Comparison of ENCODE assay signal across 8 cellular contexts in the genomic region with DNA sequence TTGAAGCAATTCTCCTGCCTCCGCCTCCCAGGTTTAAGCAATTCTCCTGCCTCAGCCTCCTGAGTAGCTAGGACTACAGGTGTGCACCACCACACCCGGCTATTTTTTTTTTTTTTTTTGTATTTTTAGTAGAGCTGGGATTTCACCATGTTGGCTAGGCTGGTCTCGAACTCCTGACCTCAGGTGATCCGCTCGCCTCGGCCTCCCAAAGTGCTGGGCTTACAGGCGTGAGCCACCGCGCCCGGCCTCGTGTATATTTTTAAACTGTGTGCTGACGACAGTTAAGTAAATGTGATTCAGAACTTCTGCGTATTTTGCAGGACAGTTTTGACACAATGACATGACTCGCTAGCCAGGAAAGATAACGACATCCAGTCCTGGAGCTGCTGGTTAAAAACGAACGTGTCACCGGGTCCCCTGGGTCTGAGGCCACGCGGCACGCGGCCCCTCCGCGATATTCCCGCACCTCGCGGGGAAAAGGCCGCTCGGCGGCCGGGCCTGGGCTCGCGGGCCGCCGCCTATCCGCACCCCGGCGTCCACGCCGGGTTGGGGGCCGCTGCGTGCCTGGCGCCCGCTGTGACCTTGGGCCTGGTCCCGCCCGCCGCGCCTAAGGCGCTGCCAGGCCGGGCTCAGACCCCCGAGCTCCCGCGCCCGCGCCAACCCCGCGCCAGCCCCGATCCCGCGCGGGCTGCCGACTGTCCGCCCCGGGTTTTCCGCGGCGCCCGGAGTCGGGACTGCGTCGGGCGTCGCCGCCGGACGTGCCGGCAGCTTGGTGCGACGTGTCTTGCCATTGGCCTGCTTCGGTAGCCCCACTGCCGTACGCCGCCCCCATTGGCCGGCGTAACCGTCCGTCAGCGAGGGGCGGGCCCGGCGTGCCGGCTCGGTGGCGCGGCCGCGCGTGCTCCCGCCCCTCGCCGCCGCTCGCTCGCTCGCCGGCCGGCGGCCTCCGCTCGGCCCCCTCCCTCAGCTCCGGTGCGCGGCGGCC. TPM values are rescaled to one million over a fixed set of nuclear protein-coding genes. Genes with fewer than 3 reads are reported as not detected.
DNase-seq lines count a peak whose midpoint lies in the region; TF ChIP-seq lines count a peak whose summit lies in the region.

A gene (plus strand): TSS at position 907 of the 985 bp plus-strand sequence. CDS start 157 bp downstream, outside the sequence.

- no peaks in the 10 kb centered on the region for H3K27me3 Mint-ChIP-seq in nephron (ENCODE audit: low read depth)

- peaks cover 8% of the 10 kb centered on the region for H3K9me3 Mint-ChIP-seq in nephron

- DNase-seq in EL (peak; percentile 93), GOT3 (lab: John Stamatoyannopoulos, UW) (peak; percentile 86), LoVo (ENCODE audit: low spot score) (peak; percentile 95), SIG-M5 (lab: John Stamatoyannopoulos, UW) (peak; percentile 66), fibroblast of the aortic adventitia (ENCODE audit: low read depth) (peak; percentile 94)
- DNase-seq in activated effector memory CD4-positive, alpha-beta T cell treated with anti-CD3 and anti-CD28 coated beads, Interleukin-2, amount 50 U/mL, for 16 hours, result peak; percentile 98
- peak; percentile 91 for DNase-seq in stimulated activated naive CD4-positive, alpha-beta T cell treated with Interleukin-2 at 50 U/mL for 16 hours (lab: John Stamatoyannopoulos, UW)

- peak within 1 kb of the TSS; percentile 89 to 95 (median 92) for H3K27ac Mint-ChIP-seq in nephron

- H3K4me3 Mint-ChIP-seq in nephron, result peak within 1 kb of the TSS; percentile 87 to 95 (median 94)

- peak within 1 kb of the TSS; percentile 75 for H3K4me3 ChIP-seq in fibroblast of the aortic adventitia (ENCODE audit: low read depth, low read length)

- H3K36me3 Mint-ChIP-seq in nephron (ENCODE audit: low read depth), result peaks cover 3% of the 10 kb centered on the region

- peaks cover 16% of the 10 kb centered on the region for H3K4me1 Mint-ChIP-seq in nephron

- no peak for TF ChIP-seq CTCF in fibroblast of the aortic adventitia (IDR thresholded peaks at IDR 0.05; ENCODE audit: insufficient read depth, low read length)
- TF ChIP-seq CTCF in nephron (IDR thresholded peaks at IDR 0.05; ENCODE audit: unreplicated experiment in 3 of 3), result no peak

RNA-seq across cellular contexts. Expression of the gene that starts here (rescaled TPM):
- 7.3 and 28.2 TPM in 2 replicates for total RNA-seq in fibroblast of the aortic adventitia (ENCODE audit: low replicate concordance)

Comparison
In these comparisons a context has a peak if more than half of its experiments do, and no peak if none do; other contexts are left out.
1. Peak in every context shown above with its lines: DNase-seq and H3K4me3 ChIP-seq.